In genomic region chr6:159973406-159973805, GRCh38 we compare ENCODE assay signal across 11 cellular contexts. TPM values are rescaled to one million over a fixed set of nuclear protein-coding genes. Genes with fewer than 3 reads are reported as not detected.
DNase-seq lines count a peak whose midpoint lies in the region; ATAC-seq and TF ChIP-seq lines count a peak whose summit lies in the region.
"Had no signal": no experiment of that assay in that cellular context is flagged by ENCODE, and none has a peak within 500 bp of the region (broad histone marks: within the 10 kb centered on the region; RNA-seq: fewer than 3 reads in every experiment).

No MANE protein-coding gene starts in this region.

- ATAC-seq in stimulated activated naive CD8-positive, alpha-beta T cell treated with anti-CD3 and anti-CD28 coated beads, Interleukin-15, Interleukin-2, amounts not matched to agents 100 U/mL and 50 U/mL, for 24 hours = no peak
- ATAC-seq in left lung (no peak), GM18867 (IDR thresholded peaks at IDR 0.05; ENCODE audit: unreplicated experiment) (no peak)

- TF ChIP-seq POLR2A in vagina (IDR thresholded peaks at IDR 0.05) = no peak

- H3K4me3 Mint-ChIP-seq in stimulated activated naive CD8-positive, alpha-beta T cell treated with anti-CD3 and anti-CD28 coated beads, Interleukin-15, Interleukin-2, amounts not matched to agents 100 ng/mL and 50 ng/mL, for 24 hours = peak overlapping the region; percentile 98
- H3K4me3 Mint-ChIP-seq in activated CD4-positive, alpha-beta memory T cell treated with anti-CD3 and anti-CD28 coated beads, Interleukin-2, amount 10 ng/mL, durations not matched to agents 7 days and 5 days = no peak overlapping the region

- H3K4me1 ChIP-seq in left lung = peaks cover 31 to 80% of the 10 kb centered on the region in 2 donors
- H3K4me1 ChIP-seq in vagina = peaks cover 79% of the 10 kb centered on the region

- POLR2A ChIA-PET in activated CD4-positive, alpha-beta memory T cell treated with anti-CD3 and anti-CD28 coated beads, Interleukin-2, amount 10 ng/mL, durations not matched to agents 7 days and 5 days (lab: Charles Lee) = interaction anchor here (1.5 to 6.1 kb wide), 5 partner anchors 8 to 246 kb away, joined by 5 to 89 read pairs (median 7); partner anchors contain the start of genes MRPL18, TCP1 and WTAP

- H3K27me3 ChIP-seq in left lung (no peaks in the 10 kb centered on the region), vagina (no peaks in the 10 kb centered on the region)

- H3K27ac Mint-ChIP-seq in stimulated activated naive CD8-positive, alpha-beta T cell treated with anti-CD3 and anti-CD28 coated beads, Interleukin-15, Interleukin-2, amounts not matched to agents 100 ng/mL and 50 ng/mL, for 24 hours = peak overlapping the region; percentile 93
- H3K27ac Mint-ChIP-seq in activated CD4-positive, alpha-beta memory T cell treated with anti-CD3 and anti-CD28 coated beads, Interleukin-2, amount 10 ng/mL, durations not matched to agents 7 days and 5 days = peak overlapping the region; percentile 63

- DNase-seq in stimulated activated naive CD8-positive, alpha-beta T cell treated with anti-CD3 and anti-CD28 coated beads, Interleukin-15, Interleukin-2, amounts not matched to agents 100 U/mL and 50 U/mL, for 24 hours = no peak
- DNase-seq in activated CD4-positive, alpha-beta memory T cell treated with anti-CD3 and anti-CD28 coated beads, Interleukin-2, amount 10 ng/mL, durations not matched to agents 7 days and 5 days = no peak
- DNase-seq in left lung = no peak
- no peak for DNase-seq in vagina (ENCODE audit: extremely low spot score in 2 of 2)
- DNase-seq in DMS79 (lab: John Stamatoyannopoulos, UW) = no peak
- no peak for DNase-seq in cerebellum (ENCODE audit: low spot score)
- DNase-seq: NCI-H748 treated with DMSO at 0.1 percent for 48 hours had no signal

- CTCF ChIA-PET in activated CD4-positive, alpha-beta memory T cell treated with anti-CD3 and anti-CD28 coated beads, Interleukin-2, amount 10 ng/mL, durations not matched to agents 7 days and 5 days (lab: Charles Lee) = interaction anchor here (1.7 kb wide), 1 partner anchor 9 kb away, joined by 8 read pairs; no protein-coding TSS in a partner anchor

- H3K4me1 Mint-ChIP-seq in stimulated activated naive CD8-positive, alpha-beta T cell treated with anti-CD3 and anti-CD28 coated beads, Interleukin-15, Interleukin-2, amounts not matched to agents 100 ng/mL and 50 ng/mL, for 24 hours (ENCODE audit: low read depth) = peaks cover 84% of the 10 kb centered on the region
- H3K4me1 Mint-ChIP-seq in activated CD4-positive, alpha-beta memory T cell treated with anti-CD3 and anti-CD28 coated beads, Interleukin-2, amount 10 ng/mL, durations not matched to agents 7 days and 5 days = peaks cover 80% of the 10 kb centered on the region

- H3K9me3 ChIP-seq in left lung (no peaks in the 10 kb centered on the region), vagina (no peaks in the 10 kb centered on the region)

- H3K36me3 Mint-ChIP-seq in stimulated activated naive CD8-positive, alpha-beta T cell treated with anti-CD3 and anti-CD28 coated beads, Interleukin-15, Interleukin-2, amounts not matched to agents 100 ng/mL and 50 ng/mL, for 24 hours (ENCODE audit: low read depth) = peaks cover 61% of the 10 kb centered on the region
- H3K36me3 Mint-ChIP-seq in activated CD4-positive, alpha-beta memory T cell treated with anti-CD3 and anti-CD28 coated beads, Interleukin-2, amount 10 ng/mL, durations not matched to agents 7 days and 5 days (ENCODE audit: low read depth) = peaks cover 18% of the 10 kb centered on the region

- intact Hi-C loops in left lung (cut with DNase I) = no loop called here
- intact Hi-C loops in vagina (cut with DNase I) = no loop called here

- no peaks in the 10 kb centered on the region for H3K9me3 Mint-ChIP-seq in stimulated activated naive CD8-positive, alpha-beta T cell treated with anti-CD3 and anti-CD28 coated beads, Interleukin-15, Interleukin-2, amounts not matched to agents 100 ng/mL and 50 ng/mL, for 24 hours
- no peaks in the 10 kb centered on the region for H3K9me3 Mint-ChIP-seq in activated CD4-positive, alpha-beta memory T cell treated with anti-CD3 and anti-CD28 coated beads, Interleukin-2, amount 10 ng/mL, durations not matched to agents 7 days and 5 days

- no peaks in the 10 kb centered on the region for H3K27me3 Mint-ChIP-seq in stimulated activated naive CD8-positive, alpha-beta T cell treated with anti-CD3 and anti-CD28 coated beads, Interleukin-15, Interleukin-2, amounts not matched to agents 100 ng/mL and 50 ng/mL, for 24 hours
- no peaks in the 10 kb centered on the region for H3K27me3 Mint-ChIP-seq in activated CD4-positive, alpha-beta memory T cell treated with anti-CD3 and anti-CD28 coated beads, Interleukin-2, amount 10 ng/mL, durations not matched to agents 7 days and 5 days

- H3K27ac ChIP-seq in left lung (peak overlapping the region; percentile 23 to 38), vagina (peak overlapping the region; percentile 44)
- H3K27ac ChIP-seq: HL-60 had no signal

- H3K36me3 ChIP-seq in left lung (no peaks in the 10 kb centered on the region), vagina (no peaks in the 10 kb centered on the region)

- TF ChIP-seq CTCF in left lung (IDR thresholded peaks at IDR 0.05) (no peak), vagina (IDR thresholded peaks at IDR 0.05) (no peak)

- no peak overlapping the region for H3K4me3 ChIP-seq in left lung
- no peak overlapping the region for H3K4me3 ChIP-seq in vagina
- H3K4me3 ChIP-seq: skin epidermis had no signal

RNA-seq across cellular contexts. Expression of gene IGF2R, which starts 4.5 kb away (rescaled TPM):
- 10 to 100 TPM; 66.9 to 70.9 TPM for total RNA-seq in activated CD4-positive, alpha-beta memory T cell treated with anti-CD3 and anti-CD28 coated beads, Interleukin-2, amount 10 ng/mL, durations not matched to agents 7 days and 5 days
- total RNA-seq in left lung (100 to 1,000 TPM; 141 to 153 TPM), vagina (73.4 TPM), cerebellum (54.4 TPM)
